Comparison of ENCODE assay signal across 11 cellular contexts in the genomic region with DNA sequence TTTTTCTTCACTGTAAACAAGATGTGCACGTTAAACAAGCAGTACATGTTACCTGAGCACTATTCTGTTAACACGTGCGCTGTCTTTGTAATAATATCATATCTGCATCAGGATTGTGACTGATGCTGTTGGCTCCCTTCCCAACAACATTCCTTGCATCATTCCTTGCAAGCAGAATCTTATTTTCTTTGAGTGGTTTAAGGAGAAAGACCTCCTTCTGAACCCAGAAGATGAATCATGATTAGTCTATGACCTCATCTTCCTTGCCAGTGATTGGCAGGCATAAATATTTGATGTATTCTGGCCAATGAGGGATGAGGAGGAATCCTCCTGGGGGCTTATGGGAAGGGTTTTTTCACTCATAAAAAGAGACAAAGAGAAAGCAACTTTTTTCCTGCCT. TPM values are rescaled to one million over a fixed set of nuclear protein-coding genes. Genes with fewer than 3 reads are reported as not detected.
DNase-seq lines count a peak whose midpoint lies in the region; ATAC-seq and TF ChIP-seq lines count a peak whose summit lies in the region.
"Had no signal": no experiment of that assay in that cellular context is flagged by ENCODE, and none has a peak within 500 bp of the region (broad histone marks: within the 10 kb centered on the region; RNA-seq: fewer than 3 reads in every experiment).

No MANE protein-coding gene starts in this region.

- no peak overlapping the region for H3K27ac Mint-ChIP-seq in glutamatergic neuron (ENCODE audit: unreplicated experiment)
- H3K27ac Mint-ChIP-seq: naive thymus-derived CD4-positive, alpha-beta T cell had no signal

- POLR2A ChIA-PET in GM10248 (lab: Yijun Ruan, JAX): no interaction called here

- no peaks in the 10 kb centered on the region for H3K27me3 Mint-ChIP-seq in glutamatergic neuron (ENCODE audit: unreplicated experiment)

- no peaks in the 10 kb centered on the region for H3K4me1 Mint-ChIP-seq in glutamatergic neuron (ENCODE audit: low read depth, unreplicated experiment)

- DNase-seq in A172 (ENCODE audit: low spot score) (peak; percentile 82), HFF-Myc (ENCODE audit: extremely low read depth, low read depth) (peak; percentile 47), astrocyte of the hippocampus (ENCODE audit: low read depth, low spot score) (peak; percentile 93), glutamatergic neuron (no peak), UCSD-AML1 (lab: John Stamatoyannopoulos, UW; ENCODE audit: unreplicated experiment) (no peak), GM10248 (ENCODE audit: extremely low spot score) (no peak)
- DNase-seq: activated effector memory CD4-positive, alpha-beta T cell treated with anti-CD3 and anti-CD28 coated beads, Interleukin-2, amount 50 U/mL, for 16 hours; GDM1; naive thymus-derived CD4-positive, alpha-beta T cell had no signal

- no peaks in the 10 kb centered on the region for H3K9me3 Mint-ChIP-seq in glutamatergic neuron (ENCODE audit: unreplicated experiment)
- H3K9me3 Mint-ChIP-seq: naive thymus-derived CD4-positive, alpha-beta T cell had no signal

- TF ChIP-seq CTCF in HFF-Myc (IDR thresholded peaks at IDR 0.05; ENCODE audit: low read depth, low read length, missing control alignments): no peak
- TF ChIP-seq CTCF in glutamatergic neuron (IDR thresholded peaks at IDR 0.05; ENCODE audit: partially characterized antibody, unreplicated experiment): no peak
- no peak for TF ChIP-seq CTCF in GM10248 (IDR thresholded peaks at IDR 0.05; ENCODE audit: control extremely low read depth, extremely low read depth, low read depth, missing control alignments)

- no peaks in the 10 kb centered on the region for H3K36me3 Mint-ChIP-seq in glutamatergic neuron (ENCODE audit: unreplicated experiment)
- H3K36me3 Mint-ChIP-seq: naive thymus-derived CD4-positive, alpha-beta T cell had no signal

- ATAC-seq in GM21786 (IDR thresholded peaks at IDR 0.05; ENCODE audit: unreplicated experiment) (no peak), GM19397 (IDR thresholded peaks at IDR 0.05; ENCODE audit: unreplicated experiment) (no peak)
- ATAC-seq: naive thymus-derived CD4-positive, alpha-beta T cell had no signal

- peak overlapping the region; percentile 1 for H3K4me3 Mint-ChIP-seq in glutamatergic neuron (ENCODE audit: unreplicated experiment)
- H3K4me3 Mint-ChIP-seq: naive thymus-derived CD4-positive, alpha-beta T cell had no signal

- CTCF ChIA-PET in GM10248 (lab: Yijun Ruan, JAX): no interaction called here

- H3K4me3 ChIP-seq in HFF-Myc (replicated peaks; ENCODE audit: low read depth, low read length): no peak overlapping the region

RNA-seq across cellular contexts. Expression of a gene that starts 46.2 kb away (rescaled TPM):
- 4.1 and 4.6 TPM in 2 replicates for total RNA-seq in A172 (2014; rRNA removed; shearing (Covaris generic))
- 10.6 TPM for total RNA-seq in glutamatergic neuron (ENCODE audit: unreplicated experiment)

RNA-seq across cellular contexts. Expression of a gene that starts 46.4 kb away (rescaled TPM):
- total RNA-seq in A172 (2014; rRNA removed; shearing (Covaris generic)): 39.3 and 52.8 TPM in 2 replicates
- 37.3 TPM for total RNA-seq in glutamatergic neuron (ENCODE audit: unreplicated experiment)

RNA-seq across cellular contexts. Expression of a gene that starts 57.9 kb away (rescaled TPM):
- 109 and 204 TPM in 2 replicates for total RNA-seq in A172 (2014; rRNA removed; shearing (Covaris generic))
- total RNA-seq in glutamatergic neuron (ENCODE audit: unreplicated experiment): 3.4 TPM
- total RNA-seq: naive thymus-derived CD4-positive, alpha-beta T cell had no signal

Comparison
In these comparisons a context has a peak if more than half of its experiments do, and no peak if none do; other contexts are left out.
1. DNase-seq: peak in A172 (single experiment), HFF-Myc (single experiment) and astrocyte of the hippocampus (single experiment); none in glutamatergic neuron (single experiment), UCSD-AML1 (single experiment) and GM10248 (single experiment).
2. RNA of a gene that starts 57.9 kb away (total RNA-seq): 109 to 204 TPM in A172; 3.4 TPM in glutamatergic neuron (single experiment); every median in the first group is over 10 times any median in the second.